In genomic region chr1:31573261-31573660, GRCh38 we compare ENCODE assay signal across 15 cellular contexts. TPM values are rescaled to one million over a fixed set of nuclear protein-coding genes. Genes with fewer than 3 reads are reported as not detected.
A peak's percentile ranks its signal among the peaks of the same experiment; 100 is the strongest.
DNase-seq lines count a peak whose midpoint lies in the region; ATAC-seq and TF ChIP-seq lines count a peak whose summit lies in the region.
"Had no signal": no experiment of that assay in that cellular context is flagged by ENCODE, and none has a peak within 500 bp of the region (broad histone marks: within the 10 kb centered on the region; RNA-seq: fewer than 3 reads in every experiment).

No MANE protein-coding gene starts in this region.

- in situ Hi-C loops in mammary epithelial cell (cut with MboI; ENCODE audit: low sequenced_read_pairs in 2 of 2): loop anchor here in 1 of 2 donors (25.0 kb wide), 1 partner anchor 214 kb away; no protein-coding TSS in a partner anchor

- 53% methylated on average over 7 of the region's 8 CpGs for WGBS in mammary epithelial cell (ENCODE audit: low coverage, missing lambda C conversion rate)
- 93% methylated on average over 8 of the region's 8 CpGs for WGBS in lung, 2 donors
- WGBS in stomach, 5 donors: 82 to 92% (median 88%) methylated on average over 8 of the region's 8 CpGs

- intact Hi-C loops in mammary epithelial cell (cut with micrococcal nuclease) (loop anchor here (10.0 kb wide), 1 partner anchor 392 kb away; no protein-coding TSS in a partner anchor), stomach (cut with DNase I; ENCODE audit: low total_unique reads) (no loop called here)

- no peak overlapping the region for H3K9ac ChIP-seq in mammary epithelial cell (ENCODE audit: insufficient read depth, low read length)

- no peaks in the 10 kb centered on the region for H3K36me3 ChIP-seq in mammary epithelial cell (ENCODE audit: insufficient read depth, low read length)
- no peaks in the 10 kb centered on the region for H3K36me3 ChIP-seq in lung (ENCODE audit: control insufficient read depth in 2 of 2, insufficient read depth in 2 of 2, low read length in 2 of 2)
- H3K36me3 ChIP-seq in stomach: no peaks in the 10 kb centered on the region

- H3K27me3 ChIP-seq in mammary epithelial cell (ENCODE audit: insufficient read depth, low read length): no peaks in the 10 kb centered on the region
- no peaks in the 10 kb centered on the region for H3K27me3 ChIP-seq in lung (ENCODE audit: control insufficient read depth, insufficient read depth)
- peaks cover 0 to 12% (median 0%) of the 10 kb centered on the region in 3 donors for H3K27me3 ChIP-seq in stomach

- H3K4me1 Mint-ChIP-seq in HFFc6 (ENCODE audit: low read depth): peaks cover 80% of the 10 kb centered on the region
- H3K4me1 Mint-ChIP-seq in stimulated activated memory B cell treated with anti-CD40 and anti-IgM and Interleukin-4, amounts not matched to agents 10 μg/mL and 1 μg/mL and 100 μg/mL, for 72 hours: peaks cover 19% of the 10 kb centered on the region
- H3K4me1 Mint-ChIP-seq: activated T-helper 17 cell treated with anti-CD3 and anti-CD28 coated beads, Interleukin-2, amount 50 U/mL, for 72 hours had no signal

- dilution Hi-C loops in mammary epithelial cell (cut with HindIII; ENCODE audit: low sequenced_read_pairs): loop anchor here (5.0 kb wide), 1 partner anchor 34 kb away; no protein-coding TSS in a partner anchor

- TF ChIP-seq EP300 in stomach (IDR thresholded peaks at IDR 0.05): no peak

- H4K20me1 ChIP-seq in mammary epithelial cell (ENCODE audit: insufficient read depth, low read length): no peaks in the 10 kb centered on the region

- H3K27ac ChIP-seq in mammary epithelial cell (ENCODE audit: insufficient read depth, low read depth, low read length) (peak overlapping the region; percentile 56), lung (ENCODE audit: low read depth in 1 of 2, low read length in 1 of 2) (peak overlapping the region; percentile 69 to 78), stomach (peak overlapping the region; percentile 30 to 94 (median 92))

- H3K4me2 ChIP-seq in mammary epithelial cell (ENCODE audit: insufficient read depth, low read depth, low read length): peak overlapping the region; percentile 50

- no peaks in the 10 kb centered on the region for H3K36me3 Mint-ChIP-seq in HFFc6 (ENCODE audit: low read depth)
- H3K36me3 Mint-ChIP-seq in stimulated activated memory B cell treated with anti-CD40 and anti-IgM and Interleukin-4, amounts not matched to agents 10 μg/mL and 1 μg/mL and 100 μg/mL, for 72 hours: no peaks in the 10 kb centered on the region
- H3K36me3 Mint-ChIP-seq: brain; CD4-positive, CD25-positive, alpha-beta regulatory T cell; IgD-negative memory B cell; stimulated activated naive B cell treated with anti-CD40 and anti-IgM and Interleukin-4, amounts not matched to agents 10 μg/mL and 1 μg/mL and 100 μg/mL, for 72 hours had no signal

- CTCF ChIA-PET in mammary epithelial cell (lab: Charles Lee; ENCODE audit: low non-redundant PET): no interaction called here

- ATAC-seq in lung (ENCODE audit: insufficient read depth, low FRiP score) (no peak), GM18868 (IDR thresholded peaks at IDR 0.05; ENCODE audit: unreplicated experiment) (no peak), HG03196 (IDR thresholded peaks at IDR 0.05; ENCODE audit: unreplicated experiment) (no peak)
- no peak for ATAC-seq in stimulated activated memory B cell treated with anti-CD40 and anti-IgM and Interleukin-4, amounts not matched to agents 10 μg/mL and 1 μg/mL and 100 μg/mL, for 72 hours
- ATAC-seq: activated T-helper 17 cell treated with anti-CD3 and anti-CD28 coated beads, Interleukin-2, amount 50 U/mL, for 72 hours; stimulated activated naive B cell treated with anti-CD40 and anti-IgM and Interleukin-4, amounts not matched to agents 10 μg/mL and 1 μg/mL and 100 μg/mL, for 72 hours had no signal

- TF ChIP-seq CTCF in HFFc6 (IDR thresholded peaks at IDR 0.05): no peak
- TF ChIP-seq CTCF in mammary epithelial cell (conservative IDR thresholded peaks at IDR 0.05 in 1 of 2, IDR thresholded peaks at IDR 0.05 in 1 of 2; ENCODE audit: extremely low read depth in 1 of 2, insufficient read depth in 1 of 2, low read depth in 1 of 2, low read length in 2 of 2): no peak
- no peak for TF ChIP-seq CTCF in lung (IDR thresholded peaks at IDR 0.05; ENCODE audit: control extremely low read depth, extremely low read depth)
- no peak for TF ChIP-seq CTCF in stomach (IDR thresholded peaks at IDR 0.05)

- H3K9me3 ChIP-seq in mammary epithelial cell (replicated peaks; ENCODE audit: insufficient read depth, low read length) (no peaks in the 10 kb centered on the region), lung (ENCODE audit: control insufficient read depth in 2 of 2, insufficient read depth in 1 of 2, low read length in 1 of 2) (no peaks in the 10 kb centered on the region), stomach (no peaks in the 10 kb centered on the region)

- no peak overlapping the region for H2AFZ ChIP-seq in mammary epithelial cell (ENCODE audit: low read depth, low read length)

- DNase-seq in HFFc6 (no peak), mammary epithelial cell (no peak), lung (ENCODE audit: low spot score) (no peak), stomach (no peak), foreskin melanocyte (no peak)
- DNase-seq: activated B cell treated with CpG ODN at 0.5 μM for 24 hours; CD4-positive, CD25-positive, alpha-beta regulatory T cell; stimulated activated naive B cell treated with anti-CD40 and anti-IgM and Interleukin-4, amounts not matched to agents 10 μg/mL and 1 μg/mL and 100 μg/mL, for 72 hours had no signal

- H3K79me2 ChIP-seq in mammary epithelial cell (ENCODE audit: insufficient read depth, low read length): peaks cover 21% of the 10 kb centered on the region

- no TSS peak for BruUV-seq in mammary epithelial cell (replicated peaks; lab: Mats Ljungman, UMichigan)

- H3K9me3 Mint-ChIP-seq in HFFc6: no peaks in the 10 kb centered on the region
- H3K9me3 Mint-ChIP-seq in stimulated activated memory B cell treated with anti-CD40 and anti-IgM and Interleukin-4, amounts not matched to agents 10 μg/mL and 1 μg/mL and 100 μg/mL, for 72 hours: no peaks in the 10 kb centered on the region
- H3K9me3 Mint-ChIP-seq: activated B cell treated with CpG ODN at 0.5 μM for 24 hours; activated T-helper 17 cell treated with anti-CD3 and anti-CD28 coated beads, Interleukin-2, amount 50 U/mL, for 72 hours; CD4-positive, CD25-positive, alpha-beta regulatory T cell; IgD-negative memory B cell; neural crest cell; stimulated activated naive B cell treated with anti-CD40 and anti-IgM and Interleukin-4, amounts not matched to agents 10 μg/mL and 1 μg/mL and 100 μg/mL, for 72 hours had no signal

- H3K4me3 Mint-ChIP-seq in HFFc6: 0 out of 2 replicates have a peak overlapping the region, but pooled peaks have one; percentile 33
- H3K4me3 Mint-ChIP-seq in stimulated activated memory B cell treated with anti-CD40 and anti-IgM and Interleukin-4, amounts not matched to agents 10 μg/mL and 1 μg/mL and 100 μg/mL, for 72 hours: no peak overlapping the region
- H3K4me3 Mint-ChIP-seq: activated B cell treated with CpG ODN at 0.5 μM for 24 hours; activated T-helper 17 cell treated with anti-CD3 and anti-CD28 coated beads, Interleukin-2, amount 50 U/mL, for 72 hours; CD4-positive, CD25-positive, alpha-beta regulatory T cell; IgD-negative memory B cell; neural crest cell; stimulated activated naive B cell treated with anti-CD40 and anti-IgM and Interleukin-4, amounts not matched to agents 10 μg/mL and 1 μg/mL and 100 μg/mL, for 72 hours had no signal

- H3K4me1 ChIP-seq in mammary epithelial cell (ENCODE audit: insufficient read depth, low read length): peaks cover 48% of the 10 kb centered on the region
- peaks cover 3 to 36% of the 10 kb centered on the region in 2 donors for H3K4me1 ChIP-seq in lung (ENCODE audit: control insufficient read depth in 2 of 2, insufficient read depth in 2 of 2, low read length in 2 of 2)
- H3K4me1 ChIP-seq in stomach: peaks cover 38 to 50% (median 43%) of the 10 kb centered on the region in 4 donors

- no peak overlapping the region for H3K4me3 ChIP-seq in mammary epithelial cell (replicated peaks in 1 of 3; ENCODE audit: insufficient read depth in 1 of 3, low read depth in 2 of 3, low read length in 3 of 3)
- H3K4me3 ChIP-seq in lung: no peak overlapping the region
- H3K4me3 ChIP-seq in stomach: no peak overlapping the region

- TF ChIP-seq POLR2A in stomach (IDR thresholded peaks at IDR 0.05): no peak

- peak overlapping the region; percentile 63 for H3K27ac Mint-ChIP-seq in HFFc6
- no peak overlapping the region for H3K27ac Mint-ChIP-seq in stimulated activated memory B cell treated with anti-CD40 and anti-IgM and Interleukin-4, amounts not matched to agents 10 μg/mL and 1 μg/mL and 100 μg/mL, for 72 hours
- H3K27ac Mint-ChIP-seq: activated B cell treated with CpG ODN at 0.5 μM for 24 hours; activated T-helper 17 cell treated with anti-CD3 and anti-CD28 coated beads, Interleukin-2, amount 50 U/mL, for 72 hours; CD4-positive, CD25-positive, alpha-beta regulatory T cell; IgD-negative memory B cell; stimulated activated naive B cell treated with anti-CD40 and anti-IgM and Interleukin-4, amounts not matched to agents 10 μg/mL and 1 μg/mL and 100 μg/mL, for 72 hours had no signal

- no peaks in the 10 kb centered on the region for H3K27me3 Mint-ChIP-seq in HFFc6 (ENCODE audit: insufficient read depth)
- peaks cover 37% of the 10 kb centered on the region for H3K27me3 Mint-ChIP-seq in stimulated activated memory B cell treated with anti-CD40 and anti-IgM and Interleukin-4, amounts not matched to agents 10 μg/mL and 1 μg/mL and 100 μg/mL, for 72 hours

RNA-seq across cellular contexts. Expression of gene TINAGL1, which starts 3.1 kb away (rescaled TPM):
- total RNA-seq in HFFc6 (2021; fragmentation: NEBNext Ultra II Directional; extraction: Animal tissue kit (Norgen Biotek cat#: 25700)): 1 to 10 TPM in 5 of 6 experiments, under 1 TPM in 1; 0.91 to 4.0 (median 1.9) TPM
- 100 to 1,000 TPM; 433 to 840 TPM for total RNA-seq in mammary epithelial cell
- polyA plus RNA-seq in mammary epithelial cell: 578 TPM
- polyA minus RNA-seq in mammary epithelial cell: 360 TPM
- total RNA-seq in lung: 10 to 100 TPM; 89.4 to 90.9 TPM
- 10 to 100 TPM; 64.1 to 78.9 TPM for polyA plus RNA-seq in lung
- 100 to 1,000 TPM in 4 of 5 donors, 10 to 100 TPM in 1; 88.1 to 691 (median 173) TPM for total RNA-seq in stomach
- 10 to 100 TPM; 17.9 to 43.8 (median 37.6) TPM for polyA plus RNA-seq in stomach
- total RNA-seq: activated B cell treated with CpG ODN at 0.5 μM for 24 hours; activated T-helper 17 cell treated with anti-CD3 and anti-CD28 coated beads, Interleukin-2, amount 50 U/mL, for 72 hours; CD4-positive, CD25-positive, alpha-beta regulatory T cell; neural crest cell had no signal
- polyA plus RNA-seq: CD4-positive, CD25-positive, alpha-beta regulatory T cell; IgD-negative memory B cell had no signal

RNA-seq across cellular contexts. Expression of gene HCRTR1, which starts 44.2 kb away (rescaled TPM):
- not detected for total RNA-seq in HFFc6 (2021; fragmentation: NEBNext Ultra II Directional; extraction: Animal tissue kit (Norgen Biotek cat#: 25700))
- not detected for total RNA-seq in mammary epithelial cell
- not detected for polyA plus RNA-seq in mammary epithelial cell
- polyA minus RNA-seq in mammary epithelial cell: not detected
- under 1 TPM in 1 of 2 donors, not detected in 1; 0.14 TPM for total RNA-seq in lung
- under 1 TPM in 1 of 2 donors, not detected in 1; 0.08 TPM for polyA plus RNA-seq in lung
- total RNA-seq in stomach: not detected
- polyA plus RNA-seq in stomach: not detected
- total RNA-seq: activated B cell treated with CpG ODN at 0.5 μM for 24 hours; activated T-helper 17 cell treated with anti-CD3 and anti-CD28 coated beads, Interleukin-2, amount 50 U/mL, for 72 hours; CD4-positive, CD25-positive, alpha-beta regulatory T cell; neural crest cell had no signal
- polyA plus RNA-seq: CD4-positive, CD25-positive, alpha-beta regulatory T cell; IgD-negative memory B cell had no signal

Comparison
In these comparisons a context has a peak if more than half of its experiments do, and no peak if none do; other contexts are left out.
1. RNA of gene TINAGL1, which starts 3.1 kb away (total RNA-seq): 433 to 840 TPM in mammary epithelial cell, 88.1 to 691 TPM in stomach and 89.4 to 90.9 TPM in lung; 0.91 to 4.0 TPM in HFFc6; every median in the first group is over 10 times any median in the second.
2. Peak in every context shown above with its lines, with median percentiles within 50 percentile points of each other: H3K27ac ChIP-seq.